ENCODE assay signal across 14 cellular contexts in genomic region chr12:76551482-76551888, GRCh38. TPM values are rescaled to one million over a fixed set of nuclear protein-coding genes. Genes with fewer than 3 reads are reported as not detected.
A peak's percentile ranks its signal among the peaks of the same experiment; 100 is the strongest.
DNase-seq lines count a peak whose midpoint lies in the region; ATAC-seq lines count a peak whose summit lies in the region.
"Had no signal": no experiment of that assay in that cellular context is flagged by ENCODE, and none has a peak within 500 bp of the region (broad histone marks: within the 10 kb centered on the region; RNA-seq: fewer than 3 reads in every experiment).

No MANE protein-coding gene starts in this region.

- H3K4me3 Mint-ChIP-seq in stimulated activated memory B cell treated with anti-CD40 and anti-IgM and Interleukin-4, amounts not matched to agents 10 μg/mL and 1 μg/mL and 100 μg/mL, for 72 hours = no peak overlapping the region
- H3K4me3 Mint-ChIP-seq in activated T-helper 17 cell treated with anti-CD3 and anti-CD28 coated beads, Interleukin-2, amount 50 U/mL, for 72 hours = no peak overlapping the region

- H3K27me3 Mint-ChIP-seq in stimulated activated memory B cell treated with anti-CD40 and anti-IgM and Interleukin-4, amounts not matched to agents 10 μg/mL and 1 μg/mL and 100 μg/mL, for 72 hours = no peaks in the 10 kb centered on the region
- H3K27me3 Mint-ChIP-seq in activated T-helper 17 cell treated with anti-CD3 and anti-CD28 coated beads, Interleukin-2, amount 50 U/mL, for 72 hours = no peaks in the 10 kb centered on the region
- H3K27me3 Mint-ChIP-seq: CD8-positive, alpha-beta memory T cell had no signal

- H3K27ac Mint-ChIP-seq in stimulated activated memory B cell treated with anti-CD40 and anti-IgM and Interleukin-4, amounts not matched to agents 10 μg/mL and 1 μg/mL and 100 μg/mL, for 72 hours = no peak overlapping the region
- no peak overlapping the region for H3K27ac Mint-ChIP-seq in activated T-helper 17 cell treated with anti-CD3 and anti-CD28 coated beads, Interleukin-2, amount 50 U/mL, for 72 hours

- DNase-seq in OCI-M1 (lab: John Stamatoyannopoulos, UW) (peak; percentile 96), NCI-H226 (no peak), left lobe of liver (ENCODE audit: low spot score) (no peak)
- DNase-seq: brain microvascular endothelial cell; CD8-positive, alpha-beta memory T cell; effector CD8-positive, alpha-beta T cell; midbrain; NCI-H1048; NCI-H2227 treated with DMSO at 0.1 percent for 48 hours; substantia nigra had no signal

- H3K36me3 Mint-ChIP-seq in stimulated activated memory B cell treated with anti-CD40 and anti-IgM and Interleukin-4, amounts not matched to agents 10 μg/mL and 1 μg/mL and 100 μg/mL, for 72 hours = peaks cover 29% of the 10 kb centered on the region
- peaks cover 16% of the 10 kb centered on the region for H3K36me3 Mint-ChIP-seq in activated T-helper 17 cell treated with anti-CD3 and anti-CD28 coated beads, Interleukin-2, amount 50 U/mL, for 72 hours (ENCODE audit: low read depth)

- H3K4me1 Mint-ChIP-seq in stimulated activated memory B cell treated with anti-CD40 and anti-IgM and Interleukin-4, amounts not matched to agents 10 μg/mL and 1 μg/mL and 100 μg/mL, for 72 hours = peaks cover 99% of the 10 kb centered on the region
- H3K4me1 Mint-ChIP-seq in activated T-helper 17 cell treated with anti-CD3 and anti-CD28 coated beads, Interleukin-2, amount 50 U/mL, for 72 hours = peaks cover 54% of the 10 kb centered on the region

- no peaks in the 10 kb centered on the region for H3K9me3 Mint-ChIP-seq in stimulated activated memory B cell treated with anti-CD40 and anti-IgM and Interleukin-4, amounts not matched to agents 10 μg/mL and 1 μg/mL and 100 μg/mL, for 72 hours
- H3K9me3 Mint-ChIP-seq in activated T-helper 17 cell treated with anti-CD3 and anti-CD28 coated beads, Interleukin-2, amount 50 U/mL, for 72 hours = no peaks in the 10 kb centered on the region
- H3K9me3 Mint-ChIP-seq: CD8-positive, alpha-beta memory T cell had no signal

- ATAC-seq in GM19043 (IDR thresholded peaks at IDR 0.05; ENCODE audit: low read depth, unreplicated experiment) = peak; percentile 60
- ATAC-seq in HG02870 (IDR thresholded peaks at IDR 0.05; ENCODE audit: unreplicated experiment) = peak; percentile 55
- peak; percentile 62 for ATAC-seq in stimulated activated memory B cell treated with anti-CD40 and anti-IgM and Interleukin-4, amounts not matched to agents 10 μg/mL and 1 μg/mL and 100 μg/mL, for 72 hours
- no peak for ATAC-seq in left lobe of liver
- ATAC-seq in activated T-helper 17 cell treated with anti-CD3 and anti-CD28 coated beads, Interleukin-2, amount 50 U/mL, for 72 hours (replicated peaks) = no peak

RNA-seq across cellular contexts. Expression of gene OSBPL8, which starts 8.1 kb away (rescaled TPM):
- total RNA-seq in left lobe of liver = 23.2 TPM
- 10 to 100 TPM; 40.5 to 68.2 TPM for total RNA-seq in activated T-helper 17 cell treated with anti-CD3 and anti-CD28 coated beads, Interleukin-2, amount 50 U/mL, for 72 hours

Comparison
In these comparisons a context has a peak if more than half of its experiments do, and no peak if none do; other contexts are left out.
1. ATAC-seq: peak in GM19043 (single experiment), HG02870 (single experiment) and stimulated activated memory B cell treated with anti-CD40 and anti-IgM and Interleukin-4, amounts not matched to agents 10 μg/mL and 1 μg/mL and 100 μg/mL, for 72 hours (single experiment); none in left lobe of liver (single experiment) and activated T-helper 17 cell treated with anti-CD3 and anti-CD28 coated beads, Interleukin-2, amount 50 U/mL, for 72 hours (single experiment).